ENCODE assay signal across 20 cellular contexts in the genomic region with DNA sequence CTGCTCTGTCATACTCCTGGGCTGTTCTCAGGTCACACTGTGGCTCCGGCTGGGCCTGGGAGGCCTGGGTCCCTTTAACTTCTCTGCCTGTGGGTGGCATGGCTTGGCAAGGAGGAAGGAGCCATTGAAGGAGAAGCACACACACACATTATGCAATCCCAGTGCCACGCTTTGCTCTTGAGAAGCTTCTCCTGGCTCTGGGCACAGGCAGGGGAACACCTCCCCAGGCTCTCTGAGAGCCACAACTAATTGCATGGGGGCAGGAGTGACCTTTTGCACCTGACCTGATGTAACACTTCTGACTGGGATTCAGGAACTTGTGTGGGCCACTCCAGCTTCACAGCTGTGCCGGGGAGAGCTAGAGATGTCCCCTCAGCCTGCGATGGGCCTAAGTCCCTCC. TPM values are rescaled to one million over a fixed set of nuclear protein-coding genes. Genes with fewer than 3 reads are reported as not detected.
A peak's percentile ranks its signal among the peaks of the same experiment; 100 is the strongest.
DNase-seq lines count a peak whose midpoint lies in the region; ATAC-seq and TF ChIP-seq lines count a peak whose summit lies in the region.
"Had no signal": no experiment of that assay in that cellular context is flagged by ENCODE, and none has a peak within 500 bp of the region (broad histone marks: within the 10 kb centered on the region; RNA-seq: fewer than 3 reads in every experiment).

No MANE protein-coding gene starts in this region.

- TF ChIP-seq EP300 in tibial nerve (IDR thresholded peaks at IDR 0.05), result no peak

- no peak for TF ChIP-seq CTCF in GM23338 (conservative IDR thresholded peaks at IDR 0.05; ENCODE audit: low read depth in 2 of 2)
- TF ChIP-seq CTCF in left lung (IDR thresholded peaks at IDR 0.05), result no peak
- TF ChIP-seq CTCF in thyroid gland (IDR thresholded peaks at IDR 0.05), result no peak
- no peak for TF ChIP-seq CTCF in tibial nerve (IDR thresholded peaks at IDR 0.05)

- DNase-seq in GM23338 (ENCODE audit: low spot score) (no peak), RPMI7951 (ENCODE audit: low read depth) (peak; percentile 61), left lung (peak in 1 of 2 donors; percentile 77), thyroid gland (peak; percentile 80 to 89), NCI-H82 treated with DMSO at 0.1 percent for 48 hours (lab: John Stamatoyannopoulos, UW; ENCODE audit: unreplicated experiment) (no peak), DMS153 treated with DMSO at 0.1 percent for 48 hours (lab: John Stamatoyannopoulos, UW; ENCODE audit: unreplicated experiment) (no peak), tibial nerve (ENCODE audit: low spot score in 2 of 2) (no peak)
- DNase-seq: activated CD4-positive, alpha-beta T cell treated with anti-CD3 and anti-CD28 coated beads for 4 hours; activated naive CD4-positive, alpha-beta T cell treated with anti-CD3 and anti-CD28 coated beads, Interleukin-2, amount 10 ng/mL, durations not matched to agents 7 days and 5 days; activated T-cell treated with anti-CD3 and anti-CD28 coated beads, Interleukin-2, amount 50 U/mL, for 72 hours; DND-41; left colon; NCI-H146; NCI-H526 treated with DMSO at 0.1 percent for 48 hours; SHP77; stimulated activated CD4-positive, alpha-beta T cell treated with anti-CD3 and anti-CD28 coated beads, Interleukin-1b, Interleukin-23, amount 100 ng/mL, for 48 hours had no signal

- H3K36me3 ChIP-seq in GM23338 (ENCODE audit: insufficient read depth) (no peaks in the 10 kb centered on the region), left lung (no peaks in the 10 kb centered on the region), thyroid gland (no peaks in the 10 kb centered on the region), tibial nerve (no peaks in the 10 kb centered on the region)

- no peak overlapping the region for H3K4me3 Mint-ChIP-seq in GM23338
- H3K4me3 Mint-ChIP-seq: activated naive CD4-positive, alpha-beta T cell treated with anti-CD3 and anti-CD28 coated beads, Interleukin-2, amount 10 ng/mL, durations not matched to agents 7 days and 5 days; activated T-cell treated with anti-CD3 and anti-CD28 coated beads, Interleukin-2, amount 50 U/mL, for 72 hours; nephron had no signal

- intact Hi-C loops in left lung (cut with DNase I), result no loop called here
- intact Hi-C loops in thyroid gland (cut with DNase I), result no loop called here

- H2AFZ ChIP-seq in GM23338, result 0 out of 2 replicates have a peak overlapping the region, but pooled peaks have one; percentile 56

- no peaks in the 10 kb centered on the region for H3K9me3 Mint-ChIP-seq in GM23338
- H3K9me3 Mint-ChIP-seq: activated naive CD4-positive, alpha-beta T cell treated with anti-CD3 and anti-CD28 coated beads, Interleukin-2, amount 10 ng/mL, durations not matched to agents 7 days and 5 days; activated T-cell treated with anti-CD3 and anti-CD28 coated beads, Interleukin-2, amount 50 U/mL, for 72 hours; nephron had no signal

- H4K20me1 ChIP-seq in GM23338 (replicated peaks; ENCODE audit: insufficient read depth), result no peaks in the 10 kb centered on the region

- peaks cover 15% of the 10 kb centered on the region for H3K27me3 Mint-ChIP-seq in GM23338 (ENCODE audit: insufficient read depth, low read depth, poor library complexity)

- H3K27me3 ChIP-seq in GM23338 (ENCODE audit: insufficient read depth) (peaks cover 5% of the 10 kb centered on the region), left lung (peaks cover 17 to 49% of the 10 kb centered on the region in 2 donors), thyroid gland (no peaks in the 10 kb centered on the region), tibial nerve (peaks cover 2 to 62% of the 10 kb centered on the region in 2 donors)

- no peaks in the 10 kb centered on the region for H3K79me2 ChIP-seq in GM23338 (replicated peaks; ENCODE audit: insufficient read depth)

- H3K9me3 ChIP-seq in left lung (no peaks in the 10 kb centered on the region), thyroid gland (no peaks in the 10 kb centered on the region), tibial nerve (no peaks in the 10 kb centered on the region)

- H3K4me1 ChIP-seq in GM23338 (ENCODE audit: insufficient read depth) (peaks cover 6% of the 10 kb centered on the region), left lung (peaks cover 0 to 11% of the 10 kb centered on the region in 2 donors), thyroid gland (peaks cover 21% of the 10 kb centered on the region in 2 donors), tibial nerve (peaks cover 0 to 11% (median 4%) of the 10 kb centered on the region in 4 donors)

- no peak overlapping the region for H3K27ac ChIP-seq in GM23338 (ENCODE audit: low read depth)
- no peak overlapping the region for H3K27ac ChIP-seq in left lung
- peak overlapping the region in 2 of 3 donors; percentile 46 to 50 for H3K27ac ChIP-seq in thyroid gland
- H3K27ac ChIP-seq in tibial nerve, result no peak overlapping the region

- no peak overlapping the region for H3K27ac Mint-ChIP-seq in GM23338
- H3K27ac Mint-ChIP-seq: activated naive CD4-positive, alpha-beta T cell treated with anti-CD3 and anti-CD28 coated beads, Interleukin-2, amount 10 ng/mL, durations not matched to agents 7 days and 5 days; activated T-cell treated with anti-CD3 and anti-CD28 coated beads, Interleukin-2, amount 50 U/mL, for 72 hours; nephron; progenitor cell of endocrine pancreas had no signal

- ATAC-seq in GM23338 (no peak), left lung (peak; percentile 89)
- ATAC-seq: activated T-cell treated with anti-CD3 and anti-CD28 coated beads, Interleukin-2, amount 50 U/mL, for 72 hours; left colon had no signal

- H3K9me2 ChIP-seq in GM23338 (ENCODE audit: insufficient read depth), result no peaks in the 10 kb centered on the region

- no peak overlapping the region for H3K4me2 ChIP-seq in GM23338

- no peaks in the 10 kb centered on the region for H3K36me3 Mint-ChIP-seq in GM23338 (ENCODE audit: low read depth)

- H3K4me3 ChIP-seq in GM23338, result no peak overlapping the region
- no peak overlapping the region for H3K4me3 ChIP-seq in left lung
- no peak overlapping the region for H3K4me3 ChIP-seq in thyroid gland (replicated peaks in 1 of 3)
- H3K4me3 ChIP-seq in tibial nerve, result no peak overlapping the region

- 12 to 39% methylated on average over 3 to 4 of the region's 4 CpGs for WGBS in thyroid gland, 2 donors
- WGBS in tibial nerve, 2 donors, result 67 to 88% methylated on average over 3 to 4 of the region's 4 CpGs

- H3F3A ChIP-seq in GM23338 (replicated peaks; ENCODE audit: low read depth), result no peaks in the 10 kb centered on the region

- TF ChIP-seq POLR2A in thyroid gland (IDR thresholded peaks at IDR 0.05), result no peak
- TF ChIP-seq POLR2A in tibial nerve (IDR thresholded peaks at IDR 0.05), result no peak

- H3K4me1 Mint-ChIP-seq in GM23338, result peaks cover 29% of the 10 kb centered on the region

TF ChIP-seq in GM23338, 12 proteins besides CTCF, POLR2A, EP300 and RAD21 (continues in another document):
- TF ChIP-seq JUNB (IDR thresholded peaks at IDR 0.05; ENCODE audit: unreplicated experiment) (no peak), ZNF331 (CRISPR knock-in tag; IDR thresholded peaks at IDR 0.05; ENCODE audit: low read depth) (no peak)

RNA-seq across cellular contexts. Expression of a gene that starts 23.1 kb away (rescaled TPM):
- total RNA-seq in GM23338 (2014; rRNA removed; shearing (Covaris generic)), result 0.58 and 0.66 TPM in 2 replicates
- polyA plus RNA-seq in GM23338 (2016; fragmentation: Nextera tagmentation; extraction: Ambion mirVana), result 0.89 and 0.96 TPM in 2 replicates
- 30.3 and 33.4 TPM in 2 replicates for total RNA-seq in RPMI7951 (2014; rRNA removed; shearing (Covaris generic))
- total RNA-seq in left lung (1 to 10 TPM; 1.5 TPM), thyroid gland (1 to 10 TPM; 2.8 to 7.0 (median 4.5) TPM), tibial nerve (under 1 TPM in 1 of 4 donors, not detected in 3; 0.42 TPM)
- total RNA-seq: dermis microvascular lymphatic vessel endothelial cell, OCI-LY7 had no signal

RNA-seq across cellular contexts. Expression of a gene that starts 56.3 kb away (rescaled TPM):
- total RNA-seq in GM23338 (2014; rRNA removed; shearing (Covaris generic)), result 0.12 TPM in 1 of 2 replicates, not detected in the other
- 0.33 TPM in 1 of 2 replicates, not detected in the other for polyA plus RNA-seq in GM23338 (2016; fragmentation: Nextera tagmentation; extraction: Ambion mirVana)
- not detected in 2 replicates for total RNA-seq in RPMI7951 (2014; rRNA removed; shearing (Covaris generic))
- total RNA-seq in left lung (10 to 100 TPM in 1 of 2 donors, 1 to 10 TPM in 1; 2.7 to 11.7 TPM), thyroid gland (1 to 10 TPM; 1.3 to 4.3 (median 2.1) TPM), tibial nerve (10 to 100 TPM in 1 of 4 donors, 1 to 10 TPM in 3; 1.2 to 13.8 (median 6.8) TPM)
- total RNA-seq: progenitor cell of endocrine pancreas had no signal

Comparison
In these comparisons a context has a peak if more than half of its experiments do, and no peak if none do; other contexts are left out.
1. DNase-seq: peak in RPMI7951 (single experiment) and thyroid gland (2 of 2); none in GM23338 (single experiment), NCI-H82 treated with DMSO at 0.1 percent for 48 hours (single experiment), DMS153 treated with DMSO at 0.1 percent for 48 hours (single experiment) and tibial nerve (0 of 2).
2. H3K27ac ChIP-seq: peak in thyroid gland (2 of 3); none in GM23338 (single experiment), left lung (0 of 2) and tibial nerve (0 of 4).